Comparison of ENCODE assay signal across 2 cellular contexts in the genomic region with DNA sequence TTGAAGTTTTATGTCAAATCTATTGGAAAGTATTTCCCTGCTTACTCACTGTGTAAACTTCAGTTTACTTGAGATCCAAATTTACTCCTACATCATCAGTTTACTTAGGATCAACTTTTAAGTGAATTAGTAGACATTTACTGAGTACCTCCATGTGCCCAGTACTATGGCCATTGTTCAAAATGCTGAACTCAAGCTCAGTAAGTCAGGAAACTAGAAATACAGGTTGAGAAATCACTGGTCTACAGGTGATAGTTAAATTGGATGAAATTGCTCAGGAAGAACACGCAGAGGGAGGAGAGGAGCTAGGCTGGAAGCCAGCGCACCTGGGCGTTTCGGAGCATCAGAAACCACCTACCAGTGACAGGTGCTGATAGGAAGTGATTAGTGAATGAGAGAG.
TF ChIP-seq lines count a peak whose summit lies in the region.

No MANE protein-coding gene starts in this region.

TF ChIP-seq in A549, 52 proteins besides CTCF, POLR2A, EP300 and RAD21:
- no peak for TF ChIP-seq MAZ (IDR thresholded peaks at IDR 0.05; ENCODE audit: borderline replicate concordance, low read depth, low read length)
- peak; percentile 5 for TF ChIP-seq MAFK (IDR thresholded peaks at IDR 0.05; ENCODE audit: partially characterized antibody)
- no peak for TF ChIP-seq SMC3 (IDR thresholded peaks at IDR 0.05)
- TF ChIP-seq FOSL2 (IDR thresholded peaks at IDR 0.05), result no peak
- no peak for TF ChIP-seq FOSL2 (CRISPR knock-in tag; IDR thresholded peaks at IDR 0.05)
- no peak for TF ChIP-seq HOXA7 (CRISPR knock-in tag; IDR thresholded peaks at IDR 0.05)
- no peak for TF ChIP-seq RFX5 (IDR thresholded peaks at IDR 0.05)

TF ChIP-seq in H1, 55 proteins besides CTCF, POLR2A, EP300 and RAD21:
- TF ChIP-seq, protein P1, sequence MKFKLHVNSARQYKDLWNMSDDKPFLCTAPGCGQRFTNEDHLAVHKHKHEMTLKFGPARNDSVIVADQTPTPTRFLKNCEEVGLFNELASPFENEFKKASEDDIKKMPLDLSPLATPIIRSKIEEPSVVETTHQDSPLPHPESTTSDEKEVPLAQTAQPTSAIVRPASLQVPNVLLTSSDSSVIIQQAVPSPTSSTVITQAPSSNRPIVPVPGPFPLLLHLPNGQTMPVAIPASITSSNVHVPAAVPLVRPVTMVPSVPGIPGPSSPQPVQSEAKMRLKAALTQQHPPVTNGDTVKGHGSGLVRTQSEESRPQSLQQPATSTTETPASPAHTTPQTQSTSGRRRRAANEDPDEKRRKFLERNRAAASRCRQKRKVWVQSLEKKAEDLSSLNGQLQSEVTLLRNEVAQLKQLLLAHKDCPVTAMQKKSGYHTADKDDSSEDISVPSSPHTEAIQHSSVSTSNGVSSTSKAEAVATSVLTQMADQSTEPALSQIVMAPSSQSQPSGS (IDR thresholded peaks at IDR 0.05; ENCODE audit: low read length), result no peak
- TF ChIP-seq, protein P2, sequence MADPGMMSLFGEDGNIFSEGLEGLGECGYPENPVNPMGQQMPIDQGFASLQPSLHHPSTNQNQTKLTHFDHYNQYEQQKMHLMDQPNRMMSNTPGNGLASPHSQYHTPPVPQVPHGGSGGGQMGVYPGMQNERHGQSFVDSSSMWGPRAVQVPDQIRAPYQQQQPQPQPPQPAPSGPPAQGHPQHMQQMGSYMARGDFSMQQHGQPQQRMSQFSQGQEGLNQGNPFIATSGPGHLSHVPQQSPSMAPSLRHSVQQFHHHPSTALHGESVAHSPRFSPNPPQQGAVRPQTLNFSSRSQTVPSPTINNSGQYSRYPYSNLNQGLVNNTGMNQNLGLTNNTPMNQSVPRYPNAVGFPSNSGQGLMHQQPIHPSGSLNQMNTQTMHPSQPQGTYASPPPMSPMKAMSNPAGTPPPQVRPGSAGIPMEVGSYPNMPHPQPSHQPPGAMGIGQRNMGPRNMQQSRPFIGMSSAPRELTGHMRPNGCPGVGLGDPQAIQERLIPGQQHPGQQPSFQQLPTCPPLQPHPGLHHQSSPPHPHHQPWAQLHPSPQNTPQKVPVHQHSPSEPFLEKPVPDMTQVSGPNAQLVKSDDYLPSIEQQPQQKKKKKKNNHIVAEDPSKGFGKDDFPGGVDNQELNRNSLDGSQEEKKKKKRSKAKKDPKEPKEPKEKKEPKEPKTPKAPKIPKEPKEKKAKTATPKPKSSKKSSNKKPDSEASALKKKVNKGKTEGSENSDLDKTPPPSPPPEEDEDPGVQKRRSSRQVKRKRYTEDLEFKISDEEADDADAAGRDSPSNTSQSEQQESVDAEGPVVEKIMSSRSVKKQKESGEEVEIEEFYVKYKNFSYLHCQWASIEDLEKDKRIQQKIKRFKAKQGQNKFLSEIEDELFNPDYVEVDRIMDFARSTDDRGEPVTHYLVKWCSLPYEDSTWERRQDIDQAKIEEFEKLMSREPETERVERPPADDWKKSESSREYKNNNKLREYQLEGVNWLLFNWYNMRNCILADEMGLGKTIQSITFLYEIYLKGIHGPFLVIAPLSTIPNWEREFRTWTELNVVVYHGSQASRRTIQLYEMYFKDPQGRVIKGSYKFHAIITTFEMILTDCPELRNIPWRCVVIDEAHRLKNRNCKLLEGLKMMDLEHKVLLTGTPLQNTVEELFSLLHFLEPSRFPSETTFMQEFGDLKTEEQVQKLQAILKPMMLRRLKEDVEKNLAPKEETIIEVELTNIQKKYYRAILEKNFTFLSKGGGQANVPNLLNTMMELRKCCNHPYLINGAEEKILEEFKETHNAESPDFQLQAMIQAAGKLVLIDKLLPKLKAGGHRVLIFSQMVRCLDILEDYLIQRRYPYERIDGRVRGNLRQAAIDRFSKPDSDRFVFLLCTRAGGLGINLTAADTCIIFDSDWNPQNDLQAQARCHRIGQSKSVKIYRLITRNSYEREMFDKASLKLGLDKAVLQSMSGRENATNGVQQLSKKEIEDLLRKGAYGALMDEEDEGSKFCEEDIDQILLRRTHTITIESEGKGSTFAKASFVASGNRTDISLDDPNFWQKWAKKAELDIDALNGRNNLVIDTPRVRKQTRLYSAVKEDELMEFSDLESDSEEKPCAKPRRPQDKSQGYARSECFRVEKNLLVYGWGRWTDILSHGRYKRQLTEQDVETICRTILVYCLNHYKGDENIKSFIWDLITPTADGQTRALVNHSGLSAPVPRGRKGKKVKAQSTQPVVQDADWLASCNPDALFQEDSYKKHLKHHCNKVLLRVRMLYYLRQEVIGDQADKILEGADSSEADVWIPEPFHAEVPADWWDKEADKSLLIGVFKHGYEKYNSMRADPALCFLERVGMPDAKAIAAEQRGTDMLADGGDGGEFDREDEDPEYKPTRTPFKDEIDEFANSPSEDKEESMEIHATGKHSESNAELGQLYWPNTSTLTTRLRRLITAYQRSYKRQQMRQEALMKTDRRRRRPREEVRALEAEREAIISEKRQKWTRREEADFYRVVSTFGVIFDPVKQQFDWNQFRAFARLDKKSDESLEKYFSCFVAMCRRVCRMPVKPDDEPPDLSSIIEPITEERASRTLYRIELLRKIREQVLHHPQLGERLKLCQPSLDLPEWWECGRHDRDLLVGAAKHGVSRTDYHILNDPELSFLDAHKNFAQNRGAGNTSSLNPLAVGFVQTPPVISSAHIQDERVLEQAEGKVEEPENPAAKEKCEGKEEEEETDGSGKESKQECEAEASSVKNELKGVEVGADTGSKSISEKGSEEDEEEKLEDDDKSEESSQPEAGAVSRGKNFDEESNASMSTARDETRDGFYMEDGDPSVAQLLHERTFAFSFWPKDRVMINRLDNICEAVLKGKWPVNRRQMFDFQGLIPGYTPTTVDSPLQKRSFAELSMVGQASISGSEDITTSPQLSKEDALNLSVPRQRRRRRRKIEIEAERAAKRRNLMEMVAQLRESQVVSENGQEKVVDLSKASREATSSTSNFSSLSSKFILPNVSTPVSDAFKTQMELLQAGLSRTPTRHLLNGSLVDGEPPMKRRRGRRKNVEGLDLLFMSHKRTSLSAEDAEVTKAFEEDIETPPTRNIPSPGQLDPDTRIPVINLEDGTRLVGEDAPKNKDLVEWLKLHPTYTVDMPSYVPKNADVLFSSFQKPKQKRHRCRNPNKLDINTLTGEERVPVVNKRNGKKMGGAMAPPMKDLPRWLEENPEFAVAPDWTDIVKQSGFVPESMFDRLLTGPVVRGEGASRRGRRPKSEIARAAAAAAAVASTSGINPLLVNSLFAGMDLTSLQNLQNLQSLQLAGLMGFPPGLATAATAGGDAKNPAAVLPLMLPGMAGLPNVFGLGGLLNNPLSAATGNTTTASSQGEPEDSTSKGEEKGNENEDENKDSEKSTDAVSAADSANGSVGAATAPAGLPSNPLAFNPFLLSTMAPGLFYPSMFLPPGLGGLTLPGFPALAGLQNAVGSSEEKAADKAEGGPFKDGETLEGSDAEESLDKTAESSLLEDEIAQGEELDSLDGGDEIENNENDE (IDR thresholded peaks at IDR 0.05; ENCODE audit: insufficient replicate concordance, low read length), result no peak
- TF ChIP-seq KDM5A (IDR thresholded peaks at IDR 0.05; ENCODE audit: low read length), result no peak
- TF ChIP-seq SP4 (IDR thresholded peaks at IDR 0.05; ENCODE audit: low read length), result no peak
- no peak for TF ChIP-seq EZH2 (IDR thresholded peaks at IDR 0.05; ENCODE audit: low read depth, low read length, severe bottlenecking)
